18 cellular contexts compared by ENCODE assay signal in genomic region chr6:15796844-15797243, GRCh38.
DNase-seq lines count a peak whose midpoint lies in the region; ATAC-seq and TF ChIP-seq lines count a peak whose summit lies in the region.
"Had no signal": no experiment of that assay in that cellular context is flagged by ENCODE, and none has a peak within 500 bp of the region (broad histone marks: within the 10 kb centered on the region; RNA-seq: fewer than 3 reads in every experiment).

No MANE protein-coding gene starts in this region.

- 74 to 81% (median 78%) methylated on average over 5 of the region's 5 CpGs for WGBS in psoas muscle, 3 donors

- TF ChIP-seq CTCF in epithelial cell of esophagus (IDR thresholded peaks at IDR 0.05; ENCODE audit: insufficient read depth, low read depth, low read length, missing control alignments) (no peak), psoas muscle (IDR thresholded peaks at IDR 0.05) (no peak)

- H3K27me3 ChIP-seq in psoas muscle (ENCODE audit: insufficient read depth in 3 of 3, low read length in 2 of 3) = no peaks in the 10 kb centered on the region

- no peaks in the 10 kb centered on the region for H3K36me3 ChIP-seq in psoas muscle (ENCODE audit: insufficient read depth in 1 of 2, low read depth in 1 of 2)

- no peak for ATAC-seq in psoas muscle

- H3K4me1 ChIP-seq in psoas muscle = peaks cover 46% of the 10 kb centered on the region

- DNase-seq in EL (peak; percentile 41), M059J (ENCODE audit: low read depth) (peak; percentile 40), epithelial cell of esophagus (ENCODE audit: low read depth) (peak; percentile 59), psoas muscle (no peak), COLO668 (lab: John Stamatoyannopoulos, UW; ENCODE audit: unreplicated experiment) (no peak), caudate nucleus (lab: John Stamatoyannopoulos, UW) (no peak)
- no peak for DNase-seq in stimulated activated CD4-positive, alpha-beta T cell treated with anti-CD3 and anti-CD28 coated beads, Interleukin-4, amount 100 ng/mL, for 24 hours
- DNase-seq: COR-L47, DMS 273 treated with DMSO at 0.1 percent for 48 hours, DND-41, GF-D8, H9, NCI-H1436, NCI-H1930, NCI-H2171, NCI-H526 had no signal

- H3K4me3 ChIP-seq in epithelial cell of esophagus (ENCODE audit: low read length) (no peak overlapping the region), psoas muscle (no peak overlapping the region)
- H3K4me3 ChIP-seq: SK-N-MC had no signal

- intact Hi-C loops in psoas muscle (cut with DNase I) = loop anchor here in 1 of 2 donors (10.0 kb wide), 1 partner anchor 328 kb away; the partner anchor contains the start of gene MYLIP

- H3K27ac ChIP-seq in psoas muscle = peak overlapping the region; percentile 82
- H3K27ac ChIP-seq in caudate nucleus (ENCODE audit: low read depth, low read length) = no peak overlapping the region
- H3K27ac ChIP-seq: KMS-11, SK-N-MC had no signal

- no peaks in the 10 kb centered on the region for H3K9me3 ChIP-seq in psoas muscle

Comparison
In these comparisons a context has a peak if more than half of its experiments do, and no peak if none do; other contexts are left out.
1. DNase-seq: peak in EL (single experiment), M059J (single experiment) and epithelial cell of esophagus (single experiment); none in psoas muscle (0 of 2), COLO668 (single experiment), caudate nucleus (0 of 61) and stimulated activated CD4-positive, alpha-beta T cell treated with anti-CD3 and anti-CD28 coated beads, Interleukin-4, amount 100 ng/mL, for 24 hours (single experiment).